9 cellular contexts compared by ENCODE assay signal in genomic region chrX:6021316-6022091, GRCh38.
DNase-seq lines count a peak whose midpoint lies in the region; ATAC-seq and TF ChIP-seq lines count a peak whose summit lies in the region.
"Had no signal": no experiment of that assay in that cellular context is flagged by ENCODE, and none has a peak within 500 bp of the region (broad histone marks: within the 10 kb centered on the region; RNA-seq: fewer than 3 reads in every experiment).

No MANE protein-coding gene starts in this region.

- peak; percentile 80 for ATAC-seq in GM18909 (IDR thresholded peaks at IDR 0.05; ENCODE audit: poor library complexity, unreplicated experiment)
- ATAC-seq in natural killer cell = no peak
- ATAC-seq in GM18498 (IDR thresholded peaks at IDR 0.05; ENCODE audit: unreplicated experiment) = no peak
- ATAC-seq in Right ventricle myocardium inferior = no peak

- DNase-seq in DMS 273 treated with DMSO at 0.1 percent for 48 hours (lab: John Stamatoyannopoulos, UW) (peak; percentile 5), NCI-H1092 treated with DMSO at 0.1 percent for 48 hours (lab: John Stamatoyannopoulos, UW) (peak; percentile 66), left kidney (ENCODE audit: low read depth, low spot score) (peak; percentile 63), natural killer cell (no peak), Right ventricle myocardium inferior (ENCODE audit: missing footprints) (no peak)
- peak; percentile 0 for DNase-seq in activated naive CD8-positive, alpha-beta T cell treated with anti-CD3 and anti-CD28 coated beads for 36 hours

- H3K9me3 Mint-ChIP-seq in activated naive CD8-positive, alpha-beta T cell treated with anti-CD3 and anti-CD28 coated beads for 36 hours = no peaks in the 10 kb centered on the region
- no peaks in the 10 kb centered on the region for H3K9me3 Mint-ChIP-seq in natural killer cell
- H3K9me3 Mint-ChIP-seq: T-helper 1 cell treated with Interleukin-12 subunit alpha and Interleukin-12 subunit beta and Interleukin-4 antibody, amounts not matched to agents 30 μg/mL and 1 μg/mL, for 36 hours had no signal

- intact Hi-C loops in natural killer cell (cut with micrococcal nuclease) = no loop called here
- intact Hi-C loops in Right ventricle myocardium inferior (cut with DNase I) = no loop called here

- no peak for TF ChIP-seq CTCF in natural killer cell (IDR thresholded peaks at IDR 0.05)

- no peaks in the 10 kb centered on the region for H3K4me1 Mint-ChIP-seq in activated naive CD8-positive, alpha-beta T cell treated with anti-CD3 and anti-CD28 coated beads for 36 hours
- H3K4me1 Mint-ChIP-seq in natural killer cell = no peaks in the 10 kb centered on the region

- H3K27ac Mint-ChIP-seq in activated naive CD8-positive, alpha-beta T cell treated with anti-CD3 and anti-CD28 coated beads for 36 hours = no peak overlapping the region
- no peak overlapping the region for H3K27ac Mint-ChIP-seq in natural killer cell
- H3K27ac Mint-ChIP-seq: T-helper 1 cell treated with Interleukin-12 subunit alpha and Interleukin-12 subunit beta and Interleukin-4 antibody, amounts not matched to agents 30 μg/mL and 1 μg/mL, for 36 hours had no signal

- no peaks in the 10 kb centered on the region for H3K36me3 Mint-ChIP-seq in activated naive CD8-positive, alpha-beta T cell treated with anti-CD3 and anti-CD28 coated beads for 36 hours
- H3K36me3 Mint-ChIP-seq in natural killer cell = no peaks in the 10 kb centered on the region

- no peak overlapping the region for H3K4me3 Mint-ChIP-seq in activated naive CD8-positive, alpha-beta T cell treated with anti-CD3 and anti-CD28 coated beads for 36 hours
- H3K4me3 Mint-ChIP-seq in natural killer cell = no peak overlapping the region
- H3K4me3 Mint-ChIP-seq: T-helper 1 cell treated with Interleukin-12 subunit alpha and Interleukin-12 subunit beta and Interleukin-4 antibody, amounts not matched to agents 30 μg/mL and 1 μg/mL, for 36 hours had no signal

- H3K27me3 Mint-ChIP-seq in activated naive CD8-positive, alpha-beta T cell treated with anti-CD3 and anti-CD28 coated beads for 36 hours = no peaks in the 10 kb centered on the region
- H3K27me3 Mint-ChIP-seq in natural killer cell (ENCODE audit: low read depth in 2 of 2) = no peaks in the 10 kb centered on the region

Comparison
In these comparisons a context has a peak if more than half of its experiments do, and no peak if none do; other contexts are left out.
1. DNase-seq: peak in DMS 273 treated with DMSO at 0.1 percent for 48 hours (single experiment), NCI-H1092 treated with DMSO at 0.1 percent for 48 hours (single experiment), activated naive CD8-positive, alpha-beta T cell treated with anti-CD3 and anti-CD28 coated beads for 36 hours (single experiment) and left kidney (single experiment); none in natural killer cell (single experiment) and Right ventricle myocardium inferior (single experiment).